Comparison of ENCODE assay signal across 8 cellular contexts in genomic region chr3:45688194-45688881, GRCh38. TPM values are rescaled to one million over a fixed set of nuclear protein-coding genes. Genes with fewer than 3 reads are reported as not detected.
A peak's percentile ranks its signal among the peaks of the same experiment; 100 is the strongest.
DNase-seq lines count a peak whose midpoint lies in the region; ATAC-seq, FAIRE-seq and TF ChIP-seq lines count a peak whose summit lies in the region.
"Had no signal": no experiment of that assay in that cellular context is flagged by ENCODE, and none has a peak within 500 bp of the region (broad histone marks: within the 10 kb centered on the region; RNA-seq: fewer than 3 reads in every experiment).

No MANE protein-coding gene starts in this region.

- DNase-seq in GM12865 (ENCODE audit: low read depth) (peak; percentile 68), IMR-90 (peak; percentile 33), RWPE2 (ENCODE audit: low spot score) (no peak), K562 (ENCODE audit: extremely low read depth in 1 of 4, low spot score in 3 of 4) (peak; percentile 64 to 82 (median 72)), islet precursor cell (peak; percentile 73)
- DNase-seq in stimulated activated CD8-positive, alpha-beta memory T cell treated with anti-CD3 and anti-CD28 coated beads, Interleukin-12 subunit alpha, Interleukin-12 subunit beta, amount 100 ng/mL, for 1 hour (ENCODE audit: low read depth): peak; percentile 6

- peaks cover 41% of the 10 kb centered on the region for H3K79me2 ChIP-seq in K562 (ENCODE audit: control insufficient read depth, insufficient read depth, low read length)

- no peak overlapping the region for H2BK5ac ChIP-seq in IMR-90 (ENCODE audit: low read depth, low read length, poor library complexity, severe bottlenecking)

- H3K14ac ChIP-seq in IMR-90 (replicated peaks; ENCODE audit: low read depth, low read length): no peak overlapping the region

- in situ Hi-C loops in IMR-90 (cut with MboI; ENCODE audit: low sequenced_read_pairs): no loop called here
- in situ Hi-C loops in K562 (cut with MboI): no loop called here

- H4K91ac ChIP-seq in IMR-90 (ENCODE audit: insufficient read depth, low read depth, low read length): no peak overlapping the region

- H3K79me1 ChIP-seq in IMR-90 (ENCODE audit: low read depth in 1 of 2, low read length in 2 of 2): peaks cover 8 to 27% of the 10 kb centered on the region in 2 experiments; a peak in 3 of 4 replicates

- H3K9ac ChIP-seq in IMR-90 (ENCODE audit: low read depth, low read length): peak overlapping the region; percentile 7; the same call in 1 of the 2 replicates
- H3K9ac ChIP-seq in K562 (ENCODE audit: insufficient read depth in 1 of 2, low read depth in 2 of 2, low read length in 2 of 2): peak overlapping the region; percentile 64 to 91

- no peak overlapping the region; the same call in 1 of the 2 replicates for H3K27ac ChIP-seq in IMR-90 (ENCODE audit: insufficient read depth, low read length)
- H3K27ac ChIP-seq in RWPE2 (ENCODE audit: poor library complexity, severe bottlenecking): peak overlapping the region; percentile 65
- H3K27ac ChIP-seq in K562 (ENCODE audit: extremely low read depth, low read depth, low read length): peak overlapping the region; percentile 72

- H3K56ac ChIP-seq in IMR-90 (ENCODE audit: extremely low read depth, insufficient read depth, low read length): no peak overlapping the region

- no peak overlapping the region for H2AK9ac ChIP-seq in IMR-90 (replicated peaks; ENCODE audit: low read depth, low read length, poor library complexity)

- H2AFZ ChIP-seq in IMR-90 (replicated peaks; ENCODE audit: low read length, poor library complexity) (peak overlapping the region; percentile 89), K562 (ENCODE audit: low read depth, low read length) (peak overlapping the region; percentile 88)

- H3K9me3 ChIP-seq in IMR-90 (ENCODE audit: control insufficient read depth, insufficient read depth, low read length): no peaks in the 10 kb centered on the region
- no peaks in the 10 kb centered on the region for H3K9me3 ChIP-seq in RWPE2 (ENCODE audit: severe bottlenecking)
- no peaks in the 10 kb centered on the region for H3K9me3 ChIP-seq in K562 (replicated peaks; ENCODE audit: control insufficient read depth, insufficient read depth, low read depth, low read length)

- H3K27me3 ChIP-seq in IMR-90 (ENCODE audit: control insufficient read depth, insufficient read depth, low read length) (no peaks in the 10 kb centered on the region), RWPE2 (ENCODE audit: insufficient read depth, poor library complexity, severe bottlenecking) (no peaks in the 10 kb centered on the region), K562 (ENCODE audit: control insufficient read depth in 2 of 2, insufficient read depth in 2 of 2, low read length in 2 of 2) (no peaks in the 10 kb centered on the region)

- no peak for FAIRE-seq in K562 (lab: Jason Lieb, UNC)
- FAIRE-seq: colon had no signal

- intact Hi-C loops in IMR-90 (cut with micrococcal nuclease) (no loop called here), K562 (cut with micrococcal nuclease) (no loop called here)

- peaks cover 19% of the 10 kb centered on the region; the same call in 1 of the 2 replicates for H4K20me1 ChIP-seq in IMR-90 (ENCODE audit: insufficient read depth, low read length)
- peaks cover 4% of the 10 kb centered on the region; the same call in 1 of the 2 replicates for H4K20me1 ChIP-seq in K562 (replicated peaks; ENCODE audit: control insufficient read depth, insufficient read depth, low read length)

- H3K4ac ChIP-seq in IMR-90 (ENCODE audit: low read depth, low read length): no peak overlapping the region

- H3K4me2 ChIP-seq in IMR-90 (ENCODE audit: low read depth, low read length) (peak overlapping the region; percentile 76), K562 (ENCODE audit: insufficient read depth, low read length) (peak overlapping the region; percentile 98)

- H4K8ac ChIP-seq in IMR-90 (ENCODE audit: low read depth in 2 of 2, low read length in 2 of 2): peak overlapping the region in 1 of 2 experiments; percentile 13; a peak in 1 of 4 replicates

- no peak overlapping the region for H3K23ac ChIP-seq in IMR-90 (ENCODE audit: low read depth, low read length)

- no peak overlapping the region for H4K5ac ChIP-seq in IMR-90 (ENCODE audit: low read depth, low read length)

- BruUV-seq in IMR-90 (replicated peaks; lab: Mats Ljungman, UMichigan): no TSS peak
- BruUV-seq in K562 (replicated peaks; lab: Mats Ljungman, UMichigan): no TSS peak

- H3K36me3 ChIP-seq in IMR-90 (ENCODE audit: control insufficient read depth, insufficient read depth, low read length) (no peaks in the 10 kb centered on the region; the same call in 1 of the 2 replicates), RWPE2 (ENCODE audit: low read depth) (peaks cover 13% of the 10 kb centered on the region; the same call in 1 of the 2 replicates), K562 (ENCODE audit: control insufficient read depth, insufficient read depth, low read length) (peaks cover 24% of the 10 kb centered on the region)

- H2BK20ac ChIP-seq in IMR-90 (ENCODE audit: low read depth, low read length): no peak overlapping the region

- dilution Hi-C loops in IMR-90 (cut with HindIII; ENCODE audit: low sequenced_read_pairs, unreplicated experiment): no loop called here

- H2BK120ac ChIP-seq in IMR-90 (ENCODE audit: low read depth, low read length): no peak overlapping the region

- peak overlapping the region; percentile 96 for H3K4me3 ChIP-seq in GM12865 (ENCODE audit: low read depth, low read length)
- peak overlapping the region; percentile 48 for H3K4me3 ChIP-seq in IMR-90 (ENCODE audit: insufficient read depth, low read depth, low read length)
- peak overlapping the region; percentile 66 for H3K4me3 ChIP-seq in RWPE2 (ENCODE audit: severe bottlenecking)
- peak overlapping the region; percentile 89 for H3K4me3 ChIP-seq in K562

- H3K9me1 ChIP-seq in IMR-90 (ENCODE audit: insufficient read depth, low read length): peaks cover 7% of the 10 kb centered on the region; the same call in 1 of the 2 replicates
- no peaks in the 10 kb centered on the region for H3K9me1 ChIP-seq in K562 (ENCODE audit: control insufficient read depth, insufficient read depth, low read length)

- no peak overlapping the region for H2BK15ac ChIP-seq in IMR-90 (ENCODE audit: low read depth, low read length)

- TF ChIP-seq POLR2A in IMR-90 (IDR thresholded peaks at IDR 0.05; ENCODE audit: low read depth, low read length) (no peak), K562 (conservative IDR thresholded peaks at IDR 0.05) (no peak)

- no peak for TF ChIP-seq RAD21 in IMR-90 (IDR thresholded peaks at IDR 0.05; ENCODE audit: low read length)
- TF ChIP-seq RAD21 in K562 (CRISPR knock-in tag; conservative IDR thresholded peaks at IDR 0.05 in 1 of 2, IDR thresholded peaks at IDR 0.05 in 1 of 2): no peak

- no peak overlapping the region for H3K18ac ChIP-seq in IMR-90 (ENCODE audit: low read depth, low read length)

- 0 out of 2 replicates have a peak, but pooled peaks have one; percentile 6 for ATAC-seq in IMR-90 (ENCODE audit: low read depth)
- ATAC-seq in RWPE2 (ENCODE audit: low read depth): peak; percentile 11
- ATAC-seq in K562: peak; percentile 46
- no peak for ATAC-seq in GM19463 (IDR thresholded peaks at IDR 0.05; ENCODE audit: unreplicated experiment)

- WGBS in IMR-90 (ENCODE audit: extremely low coverage in 2 of 2, insufficient read length in 1 of 2), 2 experiments: 0% methylated on average over 11 of the region's 35 CpGs; no CpG with 5 or more reads in 1 of the 2 experiments
- 2% methylated on average over 35 of the region's 35 CpGs for WGBS in K562 (ENCODE audit: insufficient coverage, low coverage, missing lambda C conversion rate)

- TF ChIP-seq CTCF in GM12865 (IDR thresholded peaks at IDR 0.05; ENCODE audit: insufficient read depth, low read depth, low read length, missing control alignments) (no peak), IMR-90 (conservative IDR thresholded peaks at IDR 0.05; ENCODE audit: low read depth, low read length) (no peak), RWPE2 (IDR thresholded peaks at IDR 0.05; ENCODE audit: poor library complexity, severe bottlenecking) (no peak), K562 (IDR thresholded peaks at IDR 0.05 in 2 of 3, conservative IDR thresholded peaks at IDR 0.05 in 1 of 3; ENCODE audit: insufficient read depth in 2 of 3, low read depth in 1 of 3, low read length in 3 of 3) (no peak)

- H3K4me1 ChIP-seq in IMR-90 (ENCODE audit: control insufficient read depth, insufficient read depth, low read length): peaks cover 4% of the 10 kb centered on the region
- H3K4me1 ChIP-seq in RWPE2 (ENCODE audit: insufficient read depth, poor library complexity, severe bottlenecking): peaks cover 10% of the 10 kb centered on the region
- H3K4me1 ChIP-seq in K562 (replicated peaks in 1 of 2; ENCODE audit: control insufficient read depth in 2 of 2, insufficient read depth in 2 of 2, low read length in 2 of 2): peaks cover 8 to 27% of the 10 kb centered on the region in 2 experiments; a peak in 4 of 5 replicates

- no peak overlapping the region for H2AK5ac ChIP-seq in IMR-90 (ENCODE audit: low read depth, low read length)

- CTCF ChIA-PET in IMR-90 (lab: Yijun Ruan, JAX) (interaction anchor here (0.6 kb wide), 1 partner anchor 27 kb away, joined by 5 read pairs; no protein-coding TSS in a partner anchor), K562 (lab: Yijun Ruan, JAX; ENCODE audit: low intra/inter-chr PET ratio) (no interaction called here)

- no peak; the same call in 1 of the 2 replicates for TF ChIP-seq EP300 in K562 (IDR thresholded peaks at IDR 0.05; ENCODE audit: low read length)

- POLR2A ChIA-PET in IMR-90 (lab: Charles Lee; ENCODE audit: unreplicated experiment) (no interaction called here), K562 (lab: Yijun Ruan, JAX) (interaction anchor here (0.6 kb wide), 1 partner anchor 1071 kb away, joined by 3 read pairs; no protein-coding TSS in a partner anchor)

RNA-seq across cellular contexts. Expression of gene SACM1L, which starts 0.9 kb away (rescaled TPM):
- 40.9 and 44.2 TPM in 2 replicates for total RNA-seq in IMR-90 (2012; rRNA removed)
- polyA plus RNA-seq in IMR-90 (2012; rRNA removed): 12.8 and 19.0 TPM in 2 replicates
- polyA plus RNA-seq in IMR-90 (2012; cell fraction: cytosol; rRNA removed): 1.8 and 2.5 TPM in 2 replicates
- polyA plus RNA-seq in IMR-90 (2012; cell fraction: nucleus; rRNA removed; ENCODE audit: low replicate concordance): 7.0 and 36.5 TPM in 2 replicates
- 66.1 and 180 TPM in 2 replicates for total RNA-seq in K562 (2011; cell fraction: chromatin; rRNA removed; ENCODE audit: low replicate concordance)
- 30.4 and 44.0 TPM in 2 replicates for total RNA-seq in K562 (2011; cell fraction: nucleolus; rRNA removed)
- 88.9 and 111 TPM in 2 replicates for total RNA-seq in K562 (2011; cell fraction: nucleoplasm; rRNA removed)
- total RNA-seq in K562 (2014; rRNA removed): 25.7 and 29.6 TPM in 2 replicates
- 37.4 and 41.8 TPM in 2 replicates for total RNA-seq in K562 (2014; rRNA removed; fragmentation: Illumina TruSeq; extraction: Trizol)
- total RNA-seq in K562 (2015; rRNA removed; fragmentation: Illumina TruSeq; extraction: Trizol): 32.8 and 39.3 TPM in 2 replicates
- 51.2 and 52.7 TPM in 2 replicates for total RNA-seq in K562 (2021)
- polyA plus RNA-seq in K562 (2011; rRNA removed): 56.6 and 67.2 TPM in 2 replicates
- polyA plus RNA-seq in K562 (2011; cell fraction: cytosol; rRNA removed): 7.9 and 21.0 TPM in 2 replicates
- 48.2 and 64.0 TPM in 2 replicates for polyA plus RNA-seq in K562 (2011; cell fraction: nucleus; rRNA removed)
- 38.5 and 66.8 TPM in 2 replicates for polyA plus RNA-seq in K562 (2012)
- polyA plus RNA-seq in K562 (2014; fragmentation: Illumina TruSeq; extraction: Trizol): 45.3 and 50.4 TPM in 2 replicates
- 10 to 100 TPM; 33.0 to 50.4 TPM for polyA plus RNA-seq in K562 (2014; fragmentation: Nextera tagmentation; extraction: Ambion mirVana)
- 40.3 and 43.5 TPM in 2 replicates for polyA plus RNA-seq in K562 (2014; rRNA removed)
- 66.2 and 77.8 TPM in 2 replicates for polyA minus RNA-seq in K562 (2011; rRNA and poly(A)+ RNA removed)
- polyA minus RNA-seq in K562 (2011; cell fraction: cytosol; rRNA and poly(A)+ RNA removed): 36.9 and 46.6 TPM in 2 replicates
- polyA minus RNA-seq in K562 (2011; cell fraction: nucleus; rRNA and poly(A)+ RNA removed): 47.9 and 88.0 TPM in 2 replicates
